ENCODE assay signal across 15 cellular contexts in genomic region chr22:50208430-50208938, GRCh38. TPM values are rescaled to one million over a fixed set of nuclear protein-coding genes. Genes with fewer than 3 reads are reported as not detected.
DNase-seq lines count a peak whose midpoint lies in the region; FAIRE-seq and TF ChIP-seq lines count a peak whose summit lies in the region.
"Had no signal": no experiment of that assay in that cellular context is flagged by ENCODE, and none has a peak within 500 bp of the region (broad histone marks: within the 10 kb centered on the region; RNA-seq: fewer than 3 reads in every experiment).

No MANE protein-coding gene starts in this region.

- DNase-seq in H1 (ENCODE audit: low read depth in 1 of 2, low spot score in 2 of 2) (no peak), neural crest cell (ENCODE audit: low read depth, low spot score) (no peak), RCC 7860 (ENCODE audit: low spot score) (no peak), DMS153 treated with DMSO at 0.1 percent for 48 hours (lab: John Stamatoyannopoulos, UW; ENCODE audit: unreplicated experiment) (no peak)
- DNase-seq in activated CD4-positive, CD25-positive, alpha-beta regulatory T cell (lab: John Stamatoyannopoulos, UW) = no peak
- DNase-seq: Caco-2; CD8-positive, alpha-beta memory T cell; H9; KBM-7 had no signal

- peak overlapping the region; percentile 14; the same call in 1 of the 2 replicates for H4K8ac ChIP-seq in H1 (ENCODE audit: extremely low read depth, insufficient read depth, low read length)

- peaks cover 5% of the 10 kb centered on the region; the same call in 1 of the 2 replicates for H3K79me1 ChIP-seq in H1 (ENCODE audit: low read depth, low read length)

- TF ChIP-seq CTCF in H1 (IDR thresholded peaks at IDR 0.05; ENCODE audit: control extremely low read depth in 1 of 3, insufficient read depth in 1 of 3, low read depth in 1 of 3, low read length in 3 of 3) (no peak), neural crest cell (conservative IDR thresholded peaks at IDR 0.05) (no peak)

- no peaks in the 10 kb centered on the region for H3K36me3 Mint-ChIP-seq in IgD-negative memory B cell
- peaks cover 26% of the 10 kb centered on the region for H3K36me3 Mint-ChIP-seq in neural crest cell (ENCODE audit: low read depth)

- H3K14ac ChIP-seq in H1 (ENCODE audit: insufficient read length) = no peak overlapping the region

- H2BK5ac ChIP-seq in H1 (ENCODE audit: low read depth, low read length) = no peak overlapping the region

- CTCF ChIA-PET in H1 (lab: Charles Lee; ENCODE audit: partially characterized antibody) = interaction anchor here (0.5 to 7.0 kb wide), 14 partner anchors 10 to 441 kb away, joined by 3 to 83 read pairs (median 4); partner anchors contain the start of gene PANX2

- H4K20me1 ChIP-seq in BLaER1 (peaks cover 99% of the 10 kb centered on the region), H1 (replicated peaks in 1 of 2; ENCODE audit: control insufficient read depth in 1 of 2, insufficient read depth in 2 of 2, low read length in 2 of 2) (peaks cover 8 to 25% of the 10 kb centered on the region in 2 experiments)

- H3K4me1 Mint-ChIP-seq in IgD-negative memory B cell (peaks cover 10 to 17% (median 15%) of the 10 kb centered on the region in 3 donors), neural crest cell (peaks cover 15% of the 10 kb centered on the region)

- no peak overlapping the region for H3K23ac ChIP-seq in H1 (ENCODE audit: insufficient read length)

- FAIRE-seq in H1 (lab: Jason Lieb, UNC) (no peak), RCC 7860 (lab: Jason Lieb, UNC) (no peak)
- FAIRE-seq: A549, GM12878 had no signal

- peak overlapping the region; percentile 46 for H3K27ac ChIP-seq in BLaER1
- H3K27ac ChIP-seq in H1 (ENCODE audit: low read depth, low read length) = no peak overlapping the region
- H3K27ac ChIP-seq: A549, HL-60 had no signal

- no peaks in the 10 kb centered on the region for H3K9me3 ChIP-seq in BLaER1
- H3K9me3 ChIP-seq in H1 (ENCODE audit: insufficient read depth in 2 of 2, low read depth in 1 of 2, low read length in 1 of 2) = no peaks in the 10 kb centered on the region
- H3K9me3 ChIP-seq: Caco-2 had no signal

- no peaks in the 10 kb centered on the region for H3K27me3 ChIP-seq in BLaER1
- H3K27me3 ChIP-seq in H1 (replicated peaks in 1 of 4; ENCODE audit: control insufficient read depth in 3 of 4, extremely low read depth in 1 of 4, insufficient read depth in 3 of 4, low read length in 3 of 4) = no peaks in the 10 kb centered on the region

- no peaks in the 10 kb centered on the region for H3K23me2 ChIP-seq in H1 (ENCODE audit: low read depth, low read length)

- H3K9ac ChIP-seq in BLaER1 (no peak overlapping the region), H1 (replicated peaks in 1 of 4; ENCODE audit: extremely low read depth in 1 of 4, low read depth in 3 of 4, low read length in 3 of 4) (no peak overlapping the region)

- no peak overlapping the region for H2BK15ac ChIP-seq in H1 (ENCODE audit: low read length)

- H3K56ac ChIP-seq in H1 (replicated peaks; ENCODE audit: insufficient read length, low read depth, low read length) = no peak overlapping the region

- 93% methylated on average over 21 of the region's 22 CpGs; no CpG with 5 or more reads in 1 of the 2 experiments for WGBS in H1 (ENCODE audit: extremely low coverage in 1 of 2, insufficient coverage in 1 of 2, insufficient read length in 1 of 2, insufficient replicate concordance in 2 of 2, low coverage in 1 of 2, low lambda C conversion rate in 2 of 2, missing lambda C conversion rate in 1 of 2), 2 experiments

- H2AFZ ChIP-seq in H1 (ENCODE audit: low read length) = no peak overlapping the region
- H2AFZ ChIP-seq: GM23338 had no signal

- H3K18ac ChIP-seq in H1 (ENCODE audit: extremely low read depth, low read length) = no peak overlapping the region

- TF ChIP-seq EP300 in H1 (IDR thresholded peaks at IDR 0.05; ENCODE audit: borderline replicate concordance in 1 of 2, low read depth in 2 of 2, low read length in 2 of 2) = no peak

- no peak overlapping the region for H3K4ac ChIP-seq in H1 (replicated peaks; ENCODE audit: insufficient read length, low read depth, low read length)

- H3K27ac Mint-ChIP-seq in IgD-negative memory B cell (peak overlapping the region in 2 of 3 donors; percentile 74 to 82), neural crest cell (ENCODE audit: unreplicated experiment) (no peak overlapping the region)
- H3K27ac Mint-ChIP-seq: GM23338, H9 had no signal

- H3K27me3 Mint-ChIP-seq in IgD-negative memory B cell (no peaks in the 10 kb centered on the region), neural crest cell (ENCODE audit: low read depth) (peaks cover 4% of the 10 kb centered on the region)
- H3K27me3 Mint-ChIP-seq: CD8-positive, alpha-beta memory T cell had no signal

- no peaks in the 10 kb centered on the region for H3K9me3 Mint-ChIP-seq in IgD-negative memory B cell
- no peaks in the 10 kb centered on the region for H3K9me3 Mint-ChIP-seq in neural crest cell
- H3K9me3 Mint-ChIP-seq: CD8-positive, alpha-beta memory T cell had no signal

- no peak for TF ChIP-seq POLR2A in H1 (IDR thresholded peaks at IDR 0.05; ENCODE audit: control extremely low read depth in 1 of 2, low read depth in 2 of 2, low read length in 2 of 2)

- H3K79me2 ChIP-seq in H1 (ENCODE audit: control insufficient read depth in 1 of 2, insufficient read depth in 2 of 2, low read length in 2 of 2) = peaks cover 0 to 13% of the 10 kb centered on the region in 2 experiments; a peak in 1 of 4 replicates

- H2AK5ac ChIP-seq in H1 (ENCODE audit: low read depth, low read length) = no peak overlapping the region

- H3K4me2 ChIP-seq in BLaER1 = peak overlapping the region; percentile 79
- H3K4me2 ChIP-seq in H1 (ENCODE audit: insufficient read depth in 1 of 2, low read depth in 2 of 2, low read length in 2 of 2) = no peak overlapping the region
- H3K4me2 ChIP-seq: A549, GM23338 had no signal

- no peak overlapping the region for H2BK120ac ChIP-seq in H1 (replicated peaks; ENCODE audit: low read depth, low read length)

- H3K4me1 ChIP-seq in BLaER1 (peaks cover 77% of the 10 kb centered on the region), H1 (replicated peaks in 1 of 4; ENCODE audit: control insufficient read depth in 3 of 4, insufficient read depth in 4 of 4, low read length in 3 of 4) (peaks cover 0 to 3% (median 1%) of the 10 kb centered on the region in 4 experiments; a peak in 2 of 7 replicates)
- H3K4me1 ChIP-seq: A549, Caco-2 had no signal

- no peak for TF ChIP-seq RAD21 in H1 (IDR thresholded peaks at IDR 0.05 in 1 of 2, conservative IDR thresholded peaks at IDR 0.05 in 1 of 2; ENCODE audit: low read depth in 2 of 2, low read length in 2 of 2)

- POLR2A ChIA-PET in H1 (lab: Charles Lee; ENCODE audit: partially characterized antibody) = interaction anchor here (0.6 to 1.6 kb wide), 5 partner anchors 9 to 28 kb away, joined by 3 to 4 read pairs (median 3); no protein-coding TSS in a partner anchor

- H3K4me3 Mint-ChIP-seq in IgD-negative memory B cell (peak overlapping the region in 2 of 4 donors; percentile 21 to 30), neural crest cell (peak overlapping the region; percentile 23)
- H3K4me3 Mint-ChIP-seq: CD8-positive, alpha-beta memory T cell; GM23338; H9 had no signal

- no peak overlapping the region for H2BK12ac ChIP-seq in H1 (ENCODE audit: low read depth, low read length)

- no peak overlapping the region for H4K91ac ChIP-seq in H1 (replicated peaks; ENCODE audit: insufficient read length, low read length)

- no peak overlapping the region for H2BK20ac ChIP-seq in H1 (ENCODE audit: low read length)

- no peak overlapping the region for H4K5ac ChIP-seq in H1 (ENCODE audit: insufficient read length, low read depth, low read length)

- peaks cover 75% of the 10 kb centered on the region for H3K36me3 ChIP-seq in BLaER1
- H3K36me3 ChIP-seq in H1 (ENCODE audit: control insufficient read depth in 2 of 4, insufficient read depth in 4 of 4, low read length in 3 of 4) = peaks cover 4 to 29% (median 21%) of the 10 kb centered on the region in 4 experiments; a peak in 7 of 8 replicates

- H3K4me3 ChIP-seq in BLaER1 = no peak overlapping the region
- no peak overlapping the region for H3K4me3 ChIP-seq in H1 (ENCODE audit: extremely low read depth in 1 of 4, insufficient read depth in 2 of 4, low read depth in 3 of 4, low read length in 4 of 4)
- H3K4me3 ChIP-seq: A549, GM12878, GM23338 had no signal

RNA-seq across cellular contexts. Expression of gene SELENOO, which starts 7.7 kb away (rescaled TPM):
- polyA plus RNA-seq in IgD-negative memory B cell (2.3 TPM), H1 (2011; rRNA removed) (25.1 and 34.1 TPM in 2 replicates)
- 16.8 and 18.6 TPM in 2 replicates for total RNA-seq in H1 (2021; fragmentation: NEBNext Ultra II Directional; extraction: Animal tissue kit (Norgen Biotek cat#: 25700))
- polyA plus RNA-seq in H1 (2011; cell fraction: cytosol; rRNA removed) = 30.9 TPM
- polyA plus RNA-seq in H1 (2011; cell fraction: nucleus; rRNA removed) = 69.8 TPM
- 12.9 to 24.6 TPM (median 20.6 TPM) in 4 replicates for polyA plus RNA-seq in H1 (2012, experiment 1 of 2)
- polyA plus RNA-seq in H1 (2012, experiment 2 of 2) = 13.2 TPM
- 16.6 TPM for polyA plus RNA-seq in H1 (2013, experiment 1 of 2)
- 14.1 TPM for polyA plus RNA-seq in H1 (2013, experiment 2 of 2)
- 6.4 and 7.1 TPM in 2 replicates for polyA minus RNA-seq in H1 (2011; rRNA and poly(A)+ RNA removed)
- polyA minus RNA-seq in H1 (2011; cell fraction: cytosol; rRNA and poly(A)+ RNA removed) = 6.4 TPM
- polyA minus RNA-seq in H1 (2011; cell fraction: nucleus; rRNA and poly(A)+ RNA removed) = 9.8 TPM
- 24.3 and 24.5 TPM in 2 replicates for total RNA-seq in neural crest cell

RNA-seq across cellular contexts. Expression of gene TRABD, which starts 22.8 kb away (rescaled TPM):
- polyA plus RNA-seq in IgD-negative memory B cell = 28.0 TPM
- 57.5 and 60.0 TPM in 2 replicates for total RNA-seq in H1 (2021; fragmentation: NEBNext Ultra II Directional; extraction: Animal tissue kit (Norgen Biotek cat#: 25700))
- 44.2 and 88.8 TPM in 2 replicates for polyA plus RNA-seq in H1 (2011; rRNA removed)
- polyA plus RNA-seq in H1 (2011; cell fraction: cytosol; rRNA removed) = 59.7 TPM
- 170 TPM for polyA plus RNA-seq in H1 (2011; cell fraction: nucleus; rRNA removed)
- polyA plus RNA-seq in H1 (2012, experiment 1 of 2) = 38.3 to 63.0 TPM (median 60.8 TPM) in 4 replicates
- 46.4 TPM for polyA plus RNA-seq in H1 (2012, experiment 2 of 2)
- 46.6 TPM for polyA plus RNA-seq in H1 (2013, experiment 1 of 2)
- 45.5 TPM for polyA plus RNA-seq in H1 (2013, experiment 2 of 2)
- polyA minus RNA-seq in H1 (2011; rRNA and poly(A)+ RNA removed) = 17.2 and 19.0 TPM in 2 replicates
- 23.3 TPM for polyA minus RNA-seq in H1 (2011; cell fraction: cytosol; rRNA and poly(A)+ RNA removed)
- 30.3 TPM for polyA minus RNA-seq in H1 (2011; cell fraction: nucleus; rRNA and poly(A)+ RNA removed)
- total RNA-seq in neural crest cell = 45.7 and 46.9 TPM in 2 replicates

RNA-seq across cellular contexts. Expression of gene TUBGCP6, which starts 36.3 kb away (rescaled TPM):
- polyA plus RNA-seq in IgD-negative memory B cell (17.0 TPM), H1 (2011; rRNA removed) (24.2 and 33.6 TPM in 2 replicates)
- total RNA-seq in H1 (2021; fragmentation: NEBNext Ultra II Directional; extraction: Animal tissue kit (Norgen Biotek cat#: 25700)) = 23.5 and 24.7 TPM in 2 replicates
- polyA plus RNA-seq in H1 (2011; cell fraction: cytosol; rRNA removed) = 23.5 TPM
- 176 TPM for polyA plus RNA-seq in H1 (2011; cell fraction: nucleus; rRNA removed)
- 18.5 to 28.4 TPM (median 26.1 TPM) in 4 replicates for polyA plus RNA-seq in H1 (2012, experiment 1 of 2)
- 17.2 TPM for polyA plus RNA-seq in H1 (2012, experiment 2 of 2)
- 14.6 TPM for polyA plus RNA-seq in H1 (2013, experiment 1 of 2)
- 13.0 TPM for polyA plus RNA-seq in H1 (2013, experiment 2 of 2)
- polyA minus RNA-seq in H1 (2011; rRNA and poly(A)+ RNA removed) = 14.8 and 14.9 TPM in 2 replicates
- 13.8 TPM for polyA minus RNA-seq in H1 (2011; cell fraction: cytosol; rRNA and poly(A)+ RNA removed)
- polyA minus RNA-seq in H1 (2011; cell fraction: nucleus; rRNA and poly(A)+ RNA removed) = 34.9 TPM
- total RNA-seq in neural crest cell = 48.8 and 54.4 TPM in 2 replicates

RNA-seq across cellular contexts. Expression of gene PANX2, which starts 38.0 kb away (rescaled TPM):
- not detected for polyA plus RNA-seq in IgD-negative memory B cell
- 5.0 and 5.4 TPM in 2 replicates for total RNA-seq in H1 (2021; fragmentation: NEBNext Ultra II Directional; extraction: Animal tissue kit (Norgen Biotek cat#: 25700))
- polyA plus RNA-seq in H1 (2011; rRNA removed) = 3.5 and 6.0 TPM in 2 replicates
- 4.2 TPM for polyA plus RNA-seq in H1 (2011; cell fraction: cytosol; rRNA removed)
- 8.3 TPM for polyA plus RNA-seq in H1 (2011; cell fraction: nucleus; rRNA removed)
- polyA plus RNA-seq in H1 (2012, experiment 1 of 2) = 3.9 to 6.9 TPM (median 5.9 TPM) in 4 replicates
- 4.1 TPM for polyA plus RNA-seq in H1 (2012, experiment 2 of 2)
- 4.8 TPM for polyA plus RNA-seq in H1 (2013, experiment 1 of 2)
- 5.1 TPM for polyA plus RNA-seq in H1 (2013, experiment 2 of 2)
- 0.78 and 0.91 TPM in 2 replicates for polyA minus RNA-seq in H1 (2011; rRNA and poly(A)+ RNA removed)
- polyA minus RNA-seq in H1 (2011; cell fraction: cytosol; rRNA and poly(A)+ RNA removed) = 2.8 TPM
- polyA minus RNA-seq in H1 (2011; cell fraction: nucleus; rRNA and poly(A)+ RNA removed) = 2.8 TPM
- total RNA-seq in neural crest cell = 2.5 and 3.0 TPM in 2 replicates
- polyA plus RNA-seq: CD8-positive, alpha-beta memory T cell had no signal

RNA-seq across cellular contexts. Expression of gene HDAC10, which starts 42.6 kb away (rescaled TPM):
- polyA plus RNA-seq in IgD-negative memory B cell = 8.6 TPM
- 21.2 and 26.4 TPM in 2 replicates for total RNA-seq in H1 (2021; fragmentation: NEBNext Ultra II Directional; extraction: Animal tissue kit (Norgen Biotek cat#: 25700))
- 11.2 and 18.8 TPM in 2 replicates for polyA plus RNA-seq in H1 (2011; rRNA removed)
- polyA plus RNA-seq in H1 (2011; cell fraction: cytosol; rRNA removed) = 11.2 TPM
- polyA plus RNA-seq in H1 (2011; cell fraction: nucleus; rRNA removed) = 131 TPM
- 13.3 to 28.3 TPM (median 25.5 TPM) in 4 replicates for polyA plus RNA-seq in H1 (2012, experiment 1 of 2)
- 14.3 TPM for polyA plus RNA-seq in H1 (2012, experiment 2 of 2)
- 11.9 TPM for polyA plus RNA-seq in H1 (2013, experiment 1 of 2)
- 11.8 TPM for polyA plus RNA-seq in H1 (2013, experiment 2 of 2)
- polyA minus RNA-seq in H1 (2011; rRNA and poly(A)+ RNA removed) = 6.1 and 7.2 TPM in 2 replicates
- polyA minus RNA-seq in H1 (2011; cell fraction: cytosol; rRNA and poly(A)+ RNA removed) = 11.4 TPM
- polyA minus RNA-seq in H1 (2011; cell fraction: nucleus; rRNA and poly(A)+ RNA removed) = 34.8 TPM
- total RNA-seq in neural crest cell = 49.9 and 52.9 TPM in 2 replicates
